In genomic region chr1:97791251-97791650, GRCh38 we compare ENCODE assay signal across 10 cellular contexts.
A peak's percentile ranks its signal among the peaks of the same experiment; 100 is the strongest.
DNase-seq lines count a peak whose midpoint lies in the region; ATAC-seq, FAIRE-seq and TF ChIP-seq lines count a peak whose summit lies in the region.
"Had no signal": no experiment of that assay in that cellular context is flagged by ENCODE, and none has a peak within 500 bp of the region (broad histone marks: within the 10 kb centered on the region; RNA-seq: fewer than 3 reads in every experiment).

No MANE protein-coding gene starts in this region.

- peak; percentile 91 for ATAC-seq in GM19395 (IDR thresholded peaks at IDR 0.05; ENCODE audit: unreplicated experiment)
- peak; percentile 48 for ATAC-seq in HG02970 (IDR thresholded peaks at IDR 0.05; ENCODE audit: low FRiP score, unreplicated experiment)

- TF ChIP-seq CTCF in GM13977 (IDR thresholded peaks at IDR 0.05; ENCODE audit: extremely low read depth, insufficient read depth, missing control alignments), result no peak

- FAIRE-seq in RCC 7860 (lab: Jason Lieb, UNC), result no peak

- in situ Hi-C loops in GM13977 (cut with MboI; ENCODE audit: low pct_unique_long_range_greater_than_20kb, low sequenced_read_pairs, unreplicated experiment), result no loop called here

- DNase-seq in GM13977 (ENCODE audit: low spot score), result peak; percentile 7
- peak; percentile 6 for DNase-seq in NOMO-1 treated with DMSO at 0.1 percent for 48 hours (lab: John Stamatoyannopoulos, UW; ENCODE audit: unreplicated experiment)
- no peak for DNase-seq in kidney glomerular epithelial cell (lab: John Stamatoyannopoulos, UW)
- DNase-seq in HuH-7.5 (ENCODE audit: low spot score), result no peak
- no peak for DNase-seq in KG1 (lab: John Stamatoyannopoulos, UW)
- DNase-seq in RCC 7860 (ENCODE audit: low spot score), result no peak
- DNase-seq: activated CD8-positive, alpha-beta memory T cell treated with anti-CD3 and anti-CD28 coated beads, Interleukin-2, amount 50 U/mL, for 48 hours; NCI-H526 had no signal

Comparison
In these comparisons a context has a peak if more than half of its experiments do, and no peak if none do; other contexts are left out.
1. DNase-seq: peak in GM13977 (single experiment) and NOMO-1 treated with DMSO at 0.1 percent for 48 hours (single experiment); none in kidney glomerular epithelial cell (single experiment), HuH-7.5 (single experiment), KG1 (single experiment) and RCC 7860 (single experiment).